Comparison of ENCODE assay signal across 8 cellular contexts in genomic region chr4:85370400-85371032, GRCh38.
A peak's percentile ranks its signal among the peaks of the same experiment; 100 is the strongest.
DNase-seq lines count a peak whose midpoint lies in the region; ATAC-seq and TF ChIP-seq lines count a peak whose summit lies in the region.

No MANE protein-coding gene starts in this region.

- intact Hi-C loops in esophagus squamous epithelium (cut with DNase I) = no loop called here
- intact Hi-C loops in CD8-positive, alpha-beta T cell (cut with DNase I, micrococcal nuclease) = no loop called here

- H3K27me3 ChIP-seq in esophagus squamous epithelium = no peaks in the 10 kb centered on the region
- H3K27me3 ChIP-seq in neural progenitor cell = no peaks in the 10 kb centered on the region
- no peaks in the 10 kb centered on the region for H3K27me3 ChIP-seq in CD8-positive, alpha-beta T cell (ENCODE audit: insufficient read depth, low read length)

- POLR2A ChIA-PET in CD8-positive, alpha-beta T cell (lab: Charles Lee) = no interaction called here

- WGBS in esophagus squamous epithelium, 2 donors = 47 to 49% methylated on average over 5 of the region's 5 CpGs

- TF ChIP-seq POLR2A in esophagus squamous epithelium (IDR thresholded peaks at IDR 0.05) = no peak

- H3K79me2 ChIP-seq in neural progenitor cell (ENCODE audit: low read depth) = no peaks in the 10 kb centered on the region

- no peak overlapping the region for H3K4me3 ChIP-seq in esophagus squamous epithelium
- no peak overlapping the region for H3K4me3 ChIP-seq in neural progenitor cell
- H3K4me3 ChIP-seq in CD8-positive, alpha-beta T cell (ENCODE audit: low read depth, low read length) = no peak overlapping the region

- H2AFZ ChIP-seq in neural progenitor cell (replicated peaks) = no peak overlapping the region

- H3K36me3 Mint-ChIP-seq in neural progenitor cell = no peaks in the 10 kb centered on the region
- no peaks in the 10 kb centered on the region for H3K36me3 Mint-ChIP-seq in CD8-positive, alpha-beta T cell

- no peak overlapping the region for H3K9ac ChIP-seq in neural progenitor cell

- H3K9me3 Mint-ChIP-seq in neural progenitor cell = no peaks in the 10 kb centered on the region
- H3K9me3 Mint-ChIP-seq in CD8-positive, alpha-beta T cell = peaks cover 2% of the 10 kb centered on the region

- H3K27ac ChIP-seq in esophagus squamous epithelium (no peak overlapping the region), neural progenitor cell (no peak overlapping the region)
- no peak overlapping the region for H3K27ac ChIP-seq in CD8-positive, alpha-beta T cell (ENCODE audit: low read depth, low read length)

- H4K20me1 ChIP-seq in neural progenitor cell (ENCODE audit: low read depth) = no peaks in the 10 kb centered on the region

- H3K36me3 ChIP-seq in esophagus squamous epithelium = no peaks in the 10 kb centered on the region
- H3K36me3 ChIP-seq in neural progenitor cell = no peaks in the 10 kb centered on the region
- no peaks in the 10 kb centered on the region for H3K36me3 ChIP-seq in CD8-positive, alpha-beta T cell (ENCODE audit: insufficient read depth, low read length)

- H3K4me1 ChIP-seq in esophagus squamous epithelium (no peaks in the 10 kb centered on the region), neural progenitor cell (peaks cover 29% of the 10 kb centered on the region)
- H3K4me1 ChIP-seq in CD8-positive, alpha-beta T cell (ENCODE audit: insufficient read depth, low read length) = no peaks in the 10 kb centered on the region

- TF ChIP-seq CTCF in esophagus squamous epithelium (IDR thresholded peaks at IDR 0.05) (peak in 5 of 6 experiments; percentile 41 to 73 (median 53)), neural progenitor cell (IDR thresholded peaks at IDR 0.05) (peak; percentile 90)
- TF ChIP-seq CTCF in CD8-positive, alpha-beta T cell (IDR thresholded peaks at IDR 0.05) = no peak

- H3K4me1 Mint-ChIP-seq in neural progenitor cell = peaks cover 11% of the 10 kb centered on the region
- H3K4me1 Mint-ChIP-seq in CD8-positive, alpha-beta T cell (ENCODE audit: low read depth) = no peaks in the 10 kb centered on the region

- peak; percentile 88 for ATAC-seq in GM21528 (IDR thresholded peaks at IDR 0.05; ENCODE audit: low FRiP score, unreplicated experiment)
- no peak for ATAC-seq in CD8-positive, alpha-beta T cell

- H3K9me3 ChIP-seq in esophagus squamous epithelium (no peaks in the 10 kb centered on the region), neural progenitor cell (ENCODE audit: low read depth) (no peaks in the 10 kb centered on the region)
- H3K9me3 ChIP-seq in CD8-positive, alpha-beta T cell (ENCODE audit: low read length) = no peaks in the 10 kb centered on the region

- CTCF ChIA-PET in CD8-positive, alpha-beta T cell (lab: Charles Lee) = no interaction called here

- H3K27ac Mint-ChIP-seq in neural progenitor cell = no peak overlapping the region
- no peak overlapping the region for H3K27ac Mint-ChIP-seq in CD8-positive, alpha-beta T cell

- no peak overlapping the region for H3K4me3 Mint-ChIP-seq in neural progenitor cell
- H3K4me3 Mint-ChIP-seq in CD8-positive, alpha-beta T cell = no peak overlapping the region

- peaks cover 2% of the 10 kb centered on the region for H3K27me3 Mint-ChIP-seq in neural progenitor cell (ENCODE audit: insufficient read depth, low read depth)
- no peaks in the 10 kb centered on the region for H3K27me3 Mint-ChIP-seq in CD8-positive, alpha-beta T cell (ENCODE audit: low read depth)

- H3K4me2 ChIP-seq in neural progenitor cell = no peak overlapping the region

- H3F3A ChIP-seq in neural progenitor cell (ENCODE audit: low read depth) = peaks cover 21% of the 10 kb centered on the region

- DNase-seq in activated CD4-positive, alpha-beta T cell treated with anti-CD3 and anti-CD28 coated beads for 48 hours = peak; percentile 9
- no peak for DNase-seq in activated CD4-positive, alpha-beta T cell treated with anti-CD3 and anti-CD28 coated beads for 4 hours
- DNase-seq in HK-2 (ENCODE audit: unreplicated experiment) (peak; percentile 19), RPMI8226 (peak; percentile 29), esophagus squamous epithelium (lab: John Stamatoyannopoulos, UW) (no peak), neural progenitor cell (ENCODE audit: low spot score) (peak; percentile 67)
- no peak for DNase-seq in CD8-positive, alpha-beta T cell

Comparison
In these comparisons a context has a peak if more than half of its experiments do, and no peak if none do; other contexts are left out.
1. DNase-seq: peak in activated CD4-positive, alpha-beta T cell treated with anti-CD3 and anti-CD28 coated beads for 48 hours (single experiment), HK-2 (single experiment), RPMI8226 (single experiment) and neural progenitor cell (single experiment); none in activated CD4-positive, alpha-beta T cell treated with anti-CD3 and anti-CD28 coated beads for 4 hours (0 of 2), esophagus squamous epithelium (single experiment) and CD8-positive, alpha-beta T cell (0 of 7).